Comparison of ENCODE assay signal across 11 cellular contexts in the genomic region with DNA sequence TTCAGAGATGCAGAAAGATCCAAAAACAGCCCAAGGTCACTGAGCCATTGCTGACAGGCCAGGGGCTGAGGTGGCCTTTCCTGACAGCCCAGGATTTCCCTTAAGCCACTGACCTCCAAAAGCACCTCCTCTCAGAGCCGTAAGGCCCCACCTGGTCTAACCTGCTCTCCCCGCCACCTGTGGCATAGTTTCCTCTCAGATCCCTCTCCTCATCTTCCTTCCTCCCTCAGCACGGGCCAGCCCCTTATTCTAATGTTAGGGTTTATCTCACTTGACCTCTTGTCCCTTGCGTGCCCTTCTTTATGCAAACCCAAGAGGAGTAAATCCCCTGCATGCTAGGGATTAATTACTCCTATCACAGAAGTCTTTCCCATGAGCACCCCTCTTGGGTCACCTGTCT.
DNase-seq lines count a peak whose midpoint lies in the region; ATAC-seq and TF ChIP-seq lines count a peak whose summit lies in the region.
"Had no signal": no experiment of that assay in that cellular context is flagged by ENCODE, and none has a peak within 500 bp of the region (broad histone marks: within the 10 kb centered on the region; RNA-seq: fewer than 3 reads in every experiment).

No MANE protein-coding gene starts in this region.

- intact Hi-C loops in head of caudate nucleus (cut with DNase I) = no loop called here

- H3K27ac Mint-ChIP-seq in activated naive CD4-positive, alpha-beta T cell treated with anti-CD3 and anti-CD28 coated beads, Interleukin-2, amount 50 U/mL, for 72 hours = peak overlapping the region; percentile 17 to 36
- peak overlapping the region; percentile 85 for H3K27ac Mint-ChIP-seq in type B pancreatic cell

- peak overlapping the region; percentile 85 for H3K4me3 Mint-ChIP-seq in type B pancreatic cell

- peaks cover 21% of the 10 kb centered on the region for H3K4me1 Mint-ChIP-seq in type B pancreatic cell (ENCODE audit: unreplicated experiment)

- no peaks in the 10 kb centered on the region for H3K27me3 Mint-ChIP-seq in type B pancreatic cell

- H3K36me3 Mint-ChIP-seq in activated naive CD4-positive, alpha-beta T cell treated with anti-CD3 and anti-CD28 coated beads, Interleukin-2, amount 50 U/mL, for 72 hours = no peaks in the 10 kb centered on the region
- H3K36me3 Mint-ChIP-seq in type B pancreatic cell = peaks cover 5% of the 10 kb centered on the region

- TF ChIP-seq CTCF in type B pancreatic cell (conservative IDR thresholded peaks at IDR 0.05) = no peak

- no peak for DNase-seq in activated naive CD4-positive, alpha-beta T cell treated with anti-CD3 and anti-CD28 coated beads, Interleukin-2, amount 50 U/mL, for 72 hours (ENCODE audit: low spot score in 2 of 2)
- no peak for DNase-seq in activated naive CD4-positive, alpha-beta T cell treated with anti-CD3 and anti-CD28 coated beads, Interleukin-2, amount 50 U/mL, for 16 hours
- DNase-seq in epithelial cell of prostate (ENCODE audit: low read depth, low spot score) = no peak
- DNase-seq in type B pancreatic cell (ENCODE audit: extremely low spot score, unreplicated experiment) = no peak
- DNase-seq in head of caudate nucleus = no peak
- DNase-seq in pons (ENCODE audit: low spot score) = no peak
- no peak for DNase-seq in activated naive CD4-positive, alpha-beta T cell treated with Interleukin-2 at 50 U/mL for 16 hours
- DNase-seq: activated gamma-delta T cell, cortex of kidney, IMR-90 had no signal

- ATAC-seq in activated naive CD4-positive, alpha-beta T cell treated with anti-CD3 and anti-CD28 coated beads, Interleukin-2, amount 50 U/mL, for 72 hours = no peak
- ATAC-seq in HG03108 (IDR thresholded peaks at IDR 0.05; ENCODE audit: unreplicated experiment) = peak; percentile 56

- peaks cover 4 to 5% of the 10 kb centered on the region in 2 donors for H3K9me3 Mint-ChIP-seq in activated naive CD4-positive, alpha-beta T cell treated with anti-CD3 and anti-CD28 coated beads, Interleukin-2, amount 50 U/mL, for 72 hours
- H3K9me3 Mint-ChIP-seq in type B pancreatic cell = no peaks in the 10 kb centered on the region

- peak overlapping the region; percentile 76 for H3K27ac ChIP-seq in epithelial cell of prostate
